ENCODE assay signal across 20 cellular contexts in genomic region chr9:69145148-69145547, GRCh38. TPM values are rescaled to one million over a fixed set of nuclear protein-coding genes. Genes with fewer than 3 reads are reported as not detected.
A peak's percentile ranks its signal among the peaks of the same experiment; 100 is the strongest.
DNase-seq lines count a peak whose midpoint lies in the region; FAIRE-seq and TF ChIP-seq lines count a peak whose summit lies in the region.
"Had no signal": no experiment of that assay in that cellular context is flagged by ENCODE, and none has a peak within 500 bp of the region (broad histone marks: within the 10 kb centered on the region; RNA-seq: fewer than 3 reads in every experiment).

No MANE protein-coding gene starts in this region.

- intact Hi-C loops in Calu3 (cut with micrococcal nuclease; ENCODE audit: unreplicated experiment): no loop called here

- DNase-seq in AG08395 (ENCODE audit: low spot score) (peak; percentile 71), GM03348 (ENCODE audit: low spot score) (peak; percentile 41), NCI-H82 treated with DMSO at 0.1 percent for 48 hours (lab: John Stamatoyannopoulos, UW; ENCODE audit: unreplicated experiment) (peak; percentile 92), fibroblast of mammary gland (ENCODE audit: low read depth) (peak; percentile 52), GM12891 (ENCODE audit: insufficient read length, low spot score) (no peak), Calu3 (no peak), SK-N-DZ (ENCODE audit: low spot score) (no peak), NCI-H1048 (lab: John Stamatoyannopoulos, UW) (no peak)
- DNase-seq: AML-193, COR-L47, NCI-H1694 treated with DMSO at 0.1 percent for 48 hours, NCI-H226, NCI-H526, RPMI8226, SIG-M5, SW 1271 had no signal

- TF ChIP-seq POLR2A in GM12891 (IDR thresholded peaks at IDR 0.05; ENCODE audit: low read depth, low read length): no peak

- BruUV-seq in Calu3 (replicated peaks; lab: Mats Ljungman, UMichigan): no TSS peak

- CTCF ChIA-PET in Calu3 (lab: Charles Lee): no interaction called here

- no peaks in the 10 kb centered on the region for H3K27me3 Mint-ChIP-seq in Calu3 (ENCODE audit: unreplicated experiment)

- H3K9me3 Mint-ChIP-seq in Calu3 (ENCODE audit: low read depth, unreplicated experiment): no peaks in the 10 kb centered on the region

- H3K4me3 ChIP-seq in fibroblast of mammary gland (ENCODE audit: control insufficient read depth, low read depth, low read length): no peak overlapping the region

- H3K4me1 Mint-ChIP-seq in Calu3 (ENCODE audit: low read depth, unreplicated experiment): peaks cover 9% of the 10 kb centered on the region

- TF ChIP-seq CTCF in fibroblast of mammary gland (conservative IDR thresholded peaks at IDR 0.05; ENCODE audit: control insufficient read depth, insufficient read depth, low read depth, low read length) (no peak), Calu3 (IDR thresholded peaks at IDR 0.05; ENCODE audit: unreplicated experiment) (no peak)

- H3K27ac Mint-ChIP-seq in Calu3 (ENCODE audit: unreplicated experiment): no peak overlapping the region

- H3K36me3 Mint-ChIP-seq in Calu3 (ENCODE audit: insufficient read depth, unreplicated experiment): peaks cover 4% of the 10 kb centered on the region

- no peak for FAIRE-seq in GM12891 (lab: Jason Lieb, UNC)
- FAIRE-seq: A204.1, G401.6, GM12892, H1 had no signal

- no peak overlapping the region for H3K4me3 Mint-ChIP-seq in Calu3 (ENCODE audit: low read depth, unreplicated experiment)

TF ChIP-seq in GM12891, 5 proteins besides CTCF, POLR2A, EP300 and RAD21:
- TF ChIP-seq TAF1 (IDR thresholded peaks at IDR 0.05; ENCODE audit: low read depth, low read length) (no peak), SPI1 (IDR thresholded peaks at IDR 0.05; ENCODE audit: low read depth, low read length) (no peak), PAX5 (IDR thresholded peaks at IDR 0.05; ENCODE audit: insufficient read depth, low read length, severe bottlenecking) (no peak), POU2F2 (IDR thresholded peaks at IDR 0.05; ENCODE audit: low read depth, low read length) (no peak), POLR2AphosphoS5 (IDR thresholded peaks at IDR 0.05; ENCODE audit: low read depth, low read length) (no peak)

RNA-seq across cellular contexts. Expression of gene TJP2, which starts 28.9 kb away (rescaled TPM):
- 15.1 TPM for polyA plus RNA-seq in GM12891 (2012; ENCODE audit: low read depth, missing spikeins)
- 139 and 160 TPM in 2 replicates for total RNA-seq in Calu3 (2022)
- 24.9 and 27.6 TPM in 2 replicates for polyA plus RNA-seq in SK-N-DZ (2014; cell fraction: cytosol; rRNA removed)
- polyA plus RNA-seq in SK-N-DZ (2014; cell fraction: nucleus; rRNA removed): 32.5 and 52.7 TPM in 2 replicates

Comparison
In these comparisons a context has a peak if more than half of its experiments do, and no peak if none do; other contexts are left out.
1. DNase-seq: peak in AG08395 (single experiment), GM03348 (single experiment), NCI-H82 treated with DMSO at 0.1 percent for 48 hours (single experiment) and fibroblast of mammary gland (single experiment); none in GM12891 (single experiment), Calu3 (single experiment), SK-N-DZ (single experiment) and NCI-H1048 (single experiment).